In genomic region chr3:135362889-135363288, GRCh38 we compare ENCODE assay signal across 4 cellular contexts.
"Had no signal": no experiment of that assay in that cellular context is flagged by ENCODE, and none has a peak within 500 bp of the region (broad histone marks: within the 10 kb centered on the region; RNA-seq: fewer than 3 reads in every experiment).

No MANE protein-coding gene starts in this region.

- H3K27ac Mint-ChIP-seq: IgD-negative memory B cell had no signal

- H3K4me3 Mint-ChIP-seq: IgD-negative memory B cell had no signal

- H3K36me3 Mint-ChIP-seq: IgD-negative memory B cell had no signal

- DNase-seq: IMR-90 had no signal

- H3K27me3 Mint-ChIP-seq: IgD-negative memory B cell had no signal

- H3K4me1 Mint-ChIP-seq: IgD-negative memory B cell had no signal

- H3K27ac ChIP-seq: HL-60 had no signal

- H3K4me3 ChIP-seq: K562 had no signal

- H3K9me3 Mint-ChIP-seq: IgD-negative memory B cell had no signal
